ENCODE assay signal across 26 cellular contexts in genomic region chr5:132976852-132977251, GRCh38.
"Had no signal": no experiment of that assay in that cellular context is flagged by ENCODE, and none has a peak within 500 bp of the region (broad histone marks: within the 10 kb centered on the region; RNA-seq: fewer than 3 reads in every experiment).

No MANE protein-coding gene starts in this region.

- H3K9me3 Mint-ChIP-seq: dendritic cell treated with granulocyte-macrophage colony-stimulating factor and Interleukin-4, amounts not matched to agents 40 ng/mL and 50 ng/mL, for 4 days had no signal

- H3K79me2 ChIP-seq: hepatocyte had no signal

- H3K4me3 Mint-ChIP-seq: dendritic cell treated with granulocyte-macrophage colony-stimulating factor and Interleukin-4, amounts not matched to agents 40 ng/mL and 50 ng/mL, for 4 days; effector memory CD8-positive, alpha-beta T cell; mesothelial cell of epicardium; naive B cell had no signal

- H3K4me1 Mint-ChIP-seq: mesothelial cell of epicardium, naive B cell had no signal

- H3K27ac Mint-ChIP-seq: dendritic cell treated with granulocyte-macrophage colony-stimulating factor and Interleukin-4, amounts not matched to agents 40 ng/mL and 50 ng/mL, for 4 days; effector memory CD8-positive, alpha-beta T cell; mesothelial cell of epicardium; naive B cell had no signal

- FAIRE-seq: endothelial cell of umbilical vein, islet of Langerhans, keratinocyte had no signal

- H3K4me3 ChIP-seq: colonic mucosa, esophagus squamous epithelium, gastrocnemius medialis, hepatocyte, left lung, lower lobe of right lung, mucosa of descending colon had no signal

- H3K27me3 ChIP-seq: colonic mucosa, esophagus squamous epithelium, gastrocnemius medialis, hepatocyte, left lung had no signal

- ATAC-seq: effector memory CD8-positive, alpha-beta T cell; esophagus mucosa; gastrocnemius medialis; left cardiac atrium; left lung; left ventricle myocardium superior; lower lobe of right lung; mucosa of descending colon had no signal

- H3K9me3 ChIP-seq: colonic mucosa, esophagus squamous epithelium, gastrocnemius medialis, lower lobe of right lung, mucosa of descending colon had no signal

- H3K36me3 Mint-ChIP-seq: mesothelial cell of epicardium had no signal

- H3K36me3 ChIP-seq: colonic mucosa, esophagus squamous epithelium, gastrocnemius medialis, left lung, lower lobe of right lung had no signal

- DNase-seq: colonic mucosa; cortex of kidney; effector CD8-positive, alpha-beta T cell; effector memory CD8-positive, alpha-beta T cell; erythroblast; esophagus squamous epithelium; foreskin fibroblast; foreskin melanocyte; gastrocnemius medialis; glutamatergic neuron; head of caudate nucleus; left cardiac atrium; left lung; left ventricle myocardium superior; lower lobe of right lung; mesenchymal stem cell; mucosa of descending colon; naive B cell had no signal

- H2AFZ ChIP-seq: hepatocyte had no signal

- H3K27ac ChIP-seq: colonic mucosa, epithelial cell of prostate, esophagus squamous epithelium, gastrocnemius medialis, hepatocyte, left lung, lower lobe of right lung had no signal

- H3K4me2 ChIP-seq: hepatocyte had no signal

- H3K27me3 Mint-ChIP-seq: dendritic cell treated with granulocyte-macrophage colony-stimulating factor and Interleukin-4, amounts not matched to agents 40 ng/mL and 50 ng/mL, for 4 days; effector memory CD8-positive, alpha-beta T cell; naive B cell had no signal

- H3K4me1 ChIP-seq: colonic mucosa, esophagus squamous epithelium, gastrocnemius medialis, left lung, lower lobe of right lung had no signal
